Comparison of ENCODE assay signal across 3 cellular contexts in genomic region chr11:131962818-131963217, GRCh38.
"Had no signal": no experiment of that assay in that cellular context is flagged by ENCODE, and none has a peak within 500 bp of the region (broad histone marks: within the 10 kb centered on the region; RNA-seq: fewer than 3 reads in every experiment).

No MANE protein-coding gene starts in this region.

- DNase-seq: GDM1, GF-D8 had no signal

- H3K4me3 ChIP-seq: GM12878 had no signal

- ATAC-seq: GM12878 had no signal
